In the genomic region with DNA sequence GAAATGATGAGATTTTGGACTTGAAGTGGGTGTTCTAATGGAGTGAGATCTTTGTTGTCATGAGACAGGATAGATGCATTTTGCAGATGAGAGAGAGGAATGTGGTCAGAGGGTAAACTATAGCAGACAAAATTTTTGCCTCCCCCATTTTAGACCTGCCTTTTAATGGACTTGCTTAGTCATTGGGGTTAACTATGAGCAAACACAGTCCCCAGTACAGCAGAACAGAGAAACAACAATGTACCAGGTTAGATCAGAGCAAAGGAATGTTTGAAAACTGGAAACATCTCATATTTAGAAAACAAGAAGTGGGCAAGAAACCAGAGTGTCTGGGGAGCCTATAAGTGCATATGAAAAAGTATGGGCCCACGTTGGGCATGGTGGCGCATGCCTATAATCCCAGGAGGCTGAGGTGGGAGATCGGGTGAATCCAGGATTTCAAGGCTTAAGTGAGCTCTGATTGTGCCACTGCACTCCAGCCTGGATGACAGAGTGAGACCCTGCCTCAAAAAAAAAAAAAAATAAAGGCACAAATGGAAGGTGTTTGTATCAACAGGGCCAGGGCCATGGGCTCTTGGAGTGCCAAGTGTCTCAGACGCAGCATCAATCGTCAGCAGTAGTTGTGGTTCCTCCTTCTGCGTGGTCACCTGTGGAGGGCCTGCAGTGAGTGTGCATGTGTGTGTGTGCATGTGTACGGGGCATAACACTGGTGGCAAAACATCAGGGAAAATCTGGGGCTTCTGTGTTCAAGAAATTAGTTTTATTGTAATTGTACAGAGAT, we compare ENCODE assay signal across 1 cellular context.
TF ChIP-seq lines count a peak whose summit lies in the region.

No MANE protein-coding gene starts in this region.

TF ChIP-seq in SK-N-SH, 30 proteins besides CTCF, POLR2A, EP300 and RAD21 (continued from another document):
- TF ChIP-seq, protein P1, sequence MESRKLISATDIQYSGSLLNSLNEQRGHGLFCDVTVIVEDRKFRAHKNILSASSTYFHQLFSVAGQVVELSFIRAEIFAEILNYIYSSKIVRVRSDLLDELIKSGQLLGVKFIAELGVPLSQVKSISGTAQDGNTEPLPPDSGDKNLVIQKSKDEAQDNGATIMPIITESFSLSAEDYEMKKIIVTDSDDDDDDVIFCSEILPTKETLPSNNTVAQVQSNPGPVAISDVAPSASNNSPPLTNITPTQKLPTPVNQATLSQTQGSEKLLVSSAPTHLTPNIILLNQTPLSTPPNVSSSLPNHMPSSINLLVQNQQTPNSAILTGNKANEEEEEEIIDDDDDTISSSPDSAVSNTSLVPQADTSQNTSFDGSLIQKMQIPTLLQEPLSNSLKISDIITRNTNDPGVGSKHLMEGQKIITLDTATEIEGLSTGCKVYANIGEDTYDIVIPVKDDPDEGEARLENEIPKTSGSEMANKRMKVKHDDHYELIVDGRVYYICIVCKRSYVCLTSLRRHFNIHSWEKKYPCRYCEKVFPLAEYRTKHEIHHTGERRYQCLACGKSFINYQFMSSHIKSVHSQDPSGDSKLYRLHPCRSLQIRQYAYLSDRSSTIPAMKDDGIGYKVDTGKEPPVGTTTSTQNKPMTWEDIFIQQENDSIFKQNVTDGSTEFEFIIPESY (IDR thresholded peaks at IDR 0.05; ENCODE audit: borderline replicate concordance, low read depth): 0 out of 2 replicates have a peak, but pooled peaks have one; percentile 40
- TF ChIP-seq, protein P2, sequence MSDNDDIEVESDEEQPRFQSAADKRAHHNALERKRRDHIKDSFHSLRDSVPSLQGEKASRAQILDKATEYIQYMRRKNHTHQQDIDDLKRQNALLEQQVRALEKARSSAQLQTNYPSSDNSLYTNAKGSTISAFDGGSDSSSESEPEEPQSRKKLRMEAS (IDR thresholded peaks at IDR 0.05; ENCODE audit: low read depth): no peak
- TF ChIP-seq POLR2AphosphoS5 (IDR thresholded peaks at IDR 0.05; ENCODE audit: low read depth, low read length) (peak; percentile 59; the same call in 1 of the 2 replicates), FOXM1 (IDR thresholded peaks at IDR 0.05; ENCODE audit: low read depth) (0 out of 2 replicates have a peak, but pooled peaks have one; percentile 38), TCF12 (IDR thresholded peaks at IDR 0.05) (peak; percentile 91), TEAD4 (IDR thresholded peaks at IDR 0.05; ENCODE audit: borderline replicate concordance, insufficient read depth) (peak; percentile 74; the same call in 1 of the 2 replicates), RXRA (IDR thresholded peaks at IDR 0.05; ENCODE audit: borderline replicate concordance, low read depth) (peak; percentile 92; the same call in 1 of the 2 replicates), FOSL2 (IDR thresholded peaks at IDR 0.05; ENCODE audit: borderline replicate concordance, low read depth) (peak; percentile 84), JUND (IDR thresholded peaks at IDR 0.05) (peak; percentile 90), MXI1 (IDR thresholded peaks at IDR 0.05; ENCODE audit: low read depth, low read length) (no peak), NFIC (IDR thresholded peaks at IDR 0.05; ENCODE audit: borderline replicate concordance) (peak; percentile 85)
- TF ChIP-seq, protein P3, sequence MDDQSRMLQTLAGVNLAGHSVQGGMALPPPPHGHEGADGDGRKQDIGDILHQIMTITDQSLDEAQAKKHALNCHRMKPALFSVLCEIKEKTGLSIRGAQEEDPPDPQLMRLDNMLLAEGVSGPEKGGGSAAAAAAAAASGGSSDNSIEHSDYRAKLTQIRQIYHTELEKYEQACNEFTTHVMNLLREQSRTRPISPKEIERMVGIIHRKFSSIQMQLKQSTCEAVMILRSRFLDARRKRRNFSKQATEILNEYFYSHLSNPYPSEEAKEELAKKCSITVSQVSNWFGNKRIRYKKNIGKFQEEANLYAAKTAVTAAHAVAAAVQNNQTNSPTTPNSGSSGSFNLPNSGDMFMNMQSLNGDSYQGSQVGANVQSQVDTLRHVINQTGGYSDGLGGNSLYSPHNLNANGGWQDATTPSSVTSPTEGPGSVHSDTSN (IDR thresholded peaks at IDR 0.05): peak; percentile 82
